9 cellular contexts compared by ENCODE assay signal in the genomic region with DNA sequence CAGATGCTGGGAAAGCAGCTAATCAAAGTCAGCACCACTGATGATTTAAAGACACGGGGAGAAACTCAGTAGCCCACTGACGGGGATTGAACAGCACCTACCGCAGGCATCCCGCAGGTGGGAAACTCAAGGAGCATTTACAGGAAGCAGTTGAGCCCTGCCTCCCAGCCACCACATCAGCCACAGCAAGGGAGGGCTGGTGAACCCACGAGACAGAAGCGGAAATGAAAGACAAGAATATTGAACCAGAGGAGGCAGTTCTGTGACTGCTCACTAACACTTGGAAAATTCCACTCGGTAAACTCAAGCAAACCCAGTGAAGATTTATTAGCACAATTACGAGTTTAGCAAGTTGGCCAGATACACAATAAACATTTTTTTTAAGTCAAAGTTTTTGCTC. TPM values are rescaled to one million over a fixed set of nuclear protein-coding genes. Genes with fewer than 3 reads are reported as not detected.
DNase-seq lines count a peak whose midpoint lies in the region; ATAC-seq, FAIRE-seq and TF ChIP-seq lines count a peak whose summit lies in the region.
"Had no signal": no experiment of that assay in that cellular context is flagged by ENCODE, and none has a peak within 500 bp of the region (broad histone marks: within the 10 kb centered on the region; RNA-seq: fewer than 3 reads in every experiment).

No MANE protein-coding gene starts in this region.

- no peaks in the 10 kb centered on the region for H3K4me1 ChIP-seq in right lobe of liver
- H3K4me1 ChIP-seq in HepG2 (ENCODE audit: insufficient read depth, low read length), result no peaks in the 10 kb centered on the region
- peaks cover 0 to 5% (median 0%) of the 10 kb centered on the region in 4 donors for H3K4me1 ChIP-seq in upper lobe of left lung

- H3K4me3 Mint-ChIP-seq in naive thymus-derived CD8-positive, alpha-beta T cell, result peak overlapping the region; percentile 7 to 70 (median 52)

- TF ChIP-seq RAD21 in HepG2 (CRISPR knock-in tag; IDR thresholded peaks at IDR 0.05), result no peak

- DNase-seq in right lobe of liver (peak in 1 of 3 donors; percentile 21), HepG2 (ENCODE audit: low spot score) (no peak), activated T-cell treated with anti-CD3 and anti-CD28 coated beads for 4 hours (peak; percentile 41), urothelium cell line (ENCODE audit: low spot score) (peak; percentile 29), NCI-H82 (lab: John Stamatoyannopoulos, UW) (no peak), upper lobe of left lung (no peak)
- DNase-seq in naive thymus-derived CD8-positive, alpha-beta T cell, result peak in 9 of 10 donors; percentile 38 to 69 (median 53)

- TF ChIP-seq CTCF in right lobe of liver (IDR thresholded peaks at IDR 0.05), result no peak
- no peak for TF ChIP-seq CTCF in HepG2 (CRISPR knock-in tag; IDR thresholded peaks at IDR 0.05)
- no peak for TF ChIP-seq CTCF in upper lobe of left lung (IDR thresholded peaks at IDR 0.05)

- FAIRE-seq in HepG2 (lab: Jason Lieb, UNC), result no peak
- no peak for FAIRE-seq in urothelium cell line (lab: Jason Lieb, UNC)

- H3K27ac ChIP-seq in right lobe of liver (no peak overlapping the region), HepG2 (ENCODE audit: extremely low read length, insufficient read depth, low read length) (no peak overlapping the region), upper lobe of left lung (no peak overlapping the region)

- CTCF ChIA-PET in HepG2 (lab: Yijun Ruan, JAX; ENCODE audit: low intra/inter-chr PET ratio, low total read pairs), result no interaction called here

- in situ Hi-C loops in HepG2 (cut with HindIII; ENCODE audit: extremely low pct_ligation_motif_present, low pct_unique_long_range_greater_than_20kb), result no loop called here

- BruUV-seq in HepG2 (replicated peaks; lab: Mats Ljungman, UMichigan), result no TSS peak

- H3K36me3 Mint-ChIP-seq in naive thymus-derived CD8-positive, alpha-beta T cell, result no peaks in the 10 kb centered on the region

- no peaks in the 10 kb centered on the region for H3K79me2 ChIP-seq in HepG2 (ENCODE audit: insufficient read depth, low read length)

- WGBS in right lobe of liver (ENCODE audit: insufficient coverage, low coverage, low lambda C conversion rate, missing lambda C conversion rate), result 23% methylated on average over 8 of the region's 8 CpGs
- 5% methylated on average over 8 of the region's 8 CpGs for WGBS in HepG2 (ENCODE audit: low lambda C conversion rate)
- 16 to 19% methylated on average over 8 of the region's 8 CpGs for WGBS in upper lobe of left lung, 2 donors

- peak overlapping the region in 4 of 10 donors; percentile 1 to 86 (median 54) for H3K27ac Mint-ChIP-seq in naive thymus-derived CD8-positive, alpha-beta T cell

- H3K9ac ChIP-seq in HepG2 (ENCODE audit: insufficient read depth, low read depth, low read length), result no peak overlapping the region

- H3K9me3 Mint-ChIP-seq in naive thymus-derived CD8-positive, alpha-beta T cell, result peaks cover 0 to 6% (median 0%) of the 10 kb centered on the region in 9 donors

- H3K36me3 ChIP-seq in right lobe of liver (no peaks in the 10 kb centered on the region), HepG2 (replicated peaks in 1 of 2; ENCODE audit: control insufficient read depth in 1 of 2, insufficient read depth in 2 of 2, low read length in 2 of 2) (no peaks in the 10 kb centered on the region), upper lobe of left lung (no peaks in the 10 kb centered on the region)

- H2AFZ ChIP-seq in HepG2 (ENCODE audit: low read length), result no peak overlapping the region

- peaks cover 15 to 43% (median 38%) of the 10 kb centered on the region in 4 donors for H3K4me1 Mint-ChIP-seq in naive thymus-derived CD8-positive, alpha-beta T cell

- intact Hi-C loops in right lobe of liver (cut with DNase I) (no loop called here), HepG2 (cut with micrococcal nuclease; ENCODE audit: unreplicated experiment) (no loop called here)

- H4K20me1 ChIP-seq in HepG2 (ENCODE audit: insufficient read depth, low read length), result no peaks in the 10 kb centered on the region

- TF ChIP-seq EP300 in HepG2 (IDR thresholded peaks at IDR 0.05; ENCODE audit: low read depth in 2 of 2, low read length in 2 of 2), result no peak
- TF ChIP-seq EP300 in HepG2 (CRISPR knock-in tag; IDR thresholded peaks at IDR 0.05; ENCODE audit: borderline replicate concordance), result no peak
- TF ChIP-seq EP300 in upper lobe of left lung (IDR thresholded peaks at IDR 0.05), result no peak

- H3K4me2 ChIP-seq in HepG2 (ENCODE audit: low read depth, low read length), result no peak overlapping the region

- no peak for TF ChIP-seq POLR2A in right lobe of liver (IDR thresholded peaks at IDR 0.05)
- no peak for TF ChIP-seq POLR2A in HepG2 (IDR thresholded peaks at IDR 0.05; ENCODE audit: insufficient read depth in 1 of 2, low read depth in 2 of 2, low read length in 2 of 2)
- no peak for TF ChIP-seq POLR2A in upper lobe of left lung (IDR thresholded peaks at IDR 0.05)

- ATAC-seq in right lobe of liver (peak in 3 of 4 donors; percentile 17 to 47 (median 36)), HepG2 (no peak), upper lobe of left lung (ENCODE audit: low FRiP score in 2 of 2) (no peak), HG02642 (IDR thresholded peaks at IDR 0.05; ENCODE audit: poor library complexity, unreplicated experiment) (no peak)
- peak; percentile 98 to 99 for ATAC-seq in naive thymus-derived CD8-positive, alpha-beta T cell

- H3K27me3 ChIP-seq in right lobe of liver (no peaks in the 10 kb centered on the region), HepG2 (ENCODE audit: control insufficient read depth in 1 of 2, insufficient read depth in 2 of 2, low read length in 2 of 2) (peaks cover 7 to 62% of the 10 kb centered on the region in 2 experiments), upper lobe of left lung (peaks cover 0 to 12% (median 0%) of the 10 kb centered on the region in 4 donors)

- H3K4me3 ChIP-seq in right lobe of liver (no peak overlapping the region), HepG2 (replicated peaks in 1 of 3; ENCODE audit: insufficient read depth in 1 of 3, low read depth in 2 of 3, low read length in 3 of 3) (no peak overlapping the region), upper lobe of left lung (no peak overlapping the region)

- peaks cover 0 to 9% (median 0%) of the 10 kb centered on the region in 5 donors for H3K27me3 Mint-ChIP-seq in naive thymus-derived CD8-positive, alpha-beta T cell

- H3K9me3 ChIP-seq in right lobe of liver (no peaks in the 10 kb centered on the region), HepG2 (ENCODE audit: low read length) (no peaks in the 10 kb centered on the region), upper lobe of left lung (no peaks in the 10 kb centered on the region)

- POLR2A ChIA-PET in HepG2 (lab: Yijun Ruan, JAX), result no interaction called here
- POLR2A ChIA-PET in naive thymus-derived CD8-positive, alpha-beta T cell (lab: Charles Lee), result no interaction called here

RNA-seq across cellular contexts. Expression of a gene that starts 10.6 kb away (rescaled TPM):
- total RNA-seq in right lobe of liver (1 to 10 TPM; 1.6 to 5.8 (median 3.0) TPM), HepG2 (2016; rRNA removed; fragmentation: Illumina TruSeq; extraction: Trizol) (not detected in 2 replicates), upper lobe of left lung (not detected)
- total RNA-seq in HepG2 (2016; cell fraction: cytosol; rRNA removed; fragmentation: Illumina TruSeq; extraction: Trizol; ENCODE audit: low read depth), result not detected in 2 replicates
- not detected in 2 replicates for total RNA-seq in HepG2 (2016; cell fraction: insoluble cytoplasmic fraction; rRNA removed; fragmentation: Illumina TruSeq; extraction: Trizol)
- not detected in 2 replicates for total RNA-seq in HepG2 (2016; cell fraction: membrane; rRNA removed; fragmentation: Illumina TruSeq; extraction: Trizol)
- not detected in 2 replicates for total RNA-seq in HepG2 (2016; cell fraction: nucleus; rRNA removed; fragmentation: Illumina TruSeq; extraction: Trizol)
- polyA plus RNA-seq in HepG2 (2011; rRNA removed), result not detected in 2 replicates
- polyA plus RNA-seq in HepG2 (2011; cell fraction: cytosol; rRNA removed), result not detected in 2 replicates
- not detected in 2 replicates for polyA plus RNA-seq in HepG2 (2011; cell fraction: nucleus; rRNA removed)
- polyA plus RNA-seq in HepG2 (2012), result not detected in 2 replicates
- polyA plus RNA-seq in HepG2 (2016; cell fraction: cytosol; fragmentation: Illumina TruSeq; extraction: Trizol; ENCODE audit: low read depth), result not detected in 2 replicates
- polyA plus RNA-seq in HepG2 (2016; cell fraction: insoluble cytoplasmic fraction; fragmentation: Illumina TruSeq; extraction: Trizol; ENCODE audit: low read depth), result not detected in 2 replicates
- not detected in 2 replicates for polyA plus RNA-seq in HepG2 (2016; cell fraction: membrane; fragmentation: Illumina TruSeq; extraction: Trizol; ENCODE audit: low read depth)
- polyA plus RNA-seq in HepG2 (2016; cell fraction: nucleus; fragmentation: Illumina TruSeq; extraction: Trizol; ENCODE audit: insufficient read depth, low read depth), result not detected in 2 replicates
- polyA minus RNA-seq in HepG2 (2011; rRNA and poly(A)+ RNA removed; ENCODE audit: low replicate concordance), result not detected in 2 replicates
- not detected in 2 replicates for polyA minus RNA-seq in HepG2 (2011; cell fraction: cytosol; rRNA and poly(A)+ RNA removed)
- not detected in 2 replicates for polyA minus RNA-seq in HepG2 (2011; cell fraction: nucleus; rRNA and poly(A)+ RNA removed)
- not detected for total RNA-seq in naive thymus-derived CD8-positive, alpha-beta T cell
- not detected for polyA plus RNA-seq in naive thymus-derived CD8-positive, alpha-beta T cell
- total RNA-seq: subcutaneous adipose tissue had no signal

RNA-seq across cellular contexts. Expression of a gene that starts 16.4 kb away (rescaled TPM):
- total RNA-seq in right lobe of liver (10 to 100 TPM in 1 of 6 experiments, 1 to 10 TPM in 5; 1.2 to 12.9 (median 5.7) TPM), HepG2 (2016; rRNA removed; fragmentation: Illumina TruSeq; extraction: Trizol) (not detected in 2 replicates), upper lobe of left lung (under 1 TPM in 1 of 6 donors, not detected in 5; 0.27 TPM)
- total RNA-seq in HepG2 (2016; cell fraction: cytosol; rRNA removed; fragmentation: Illumina TruSeq; extraction: Trizol; ENCODE audit: low read depth), result not detected in 2 replicates
- total RNA-seq in HepG2 (2016; cell fraction: insoluble cytoplasmic fraction; rRNA removed; fragmentation: Illumina TruSeq; extraction: Trizol), result not detected in 2 replicates
- total RNA-seq in HepG2 (2016; cell fraction: membrane; rRNA removed; fragmentation: Illumina TruSeq; extraction: Trizol), result not detected in 2 replicates
- not detected in 2 replicates for total RNA-seq in HepG2 (2016; cell fraction: nucleus; rRNA removed; fragmentation: Illumina TruSeq; extraction: Trizol)
- polyA plus RNA-seq in HepG2 (2011; rRNA removed), result not detected in 2 replicates
- polyA plus RNA-seq in HepG2 (2011; cell fraction: cytosol; rRNA removed), result not detected in 2 replicates
- polyA plus RNA-seq in HepG2 (2011; cell fraction: nucleus; rRNA removed), result not detected in 2 replicates
- polyA plus RNA-seq in HepG2 (2012), result 1.5 and 1.6 TPM in 2 replicates
- not detected in 2 replicates for polyA plus RNA-seq in HepG2 (2016; cell fraction: cytosol; fragmentation: Illumina TruSeq; extraction: Trizol; ENCODE audit: low read depth)
- not detected in 2 replicates for polyA plus RNA-seq in HepG2 (2016; cell fraction: insoluble cytoplasmic fraction; fragmentation: Illumina TruSeq; extraction: Trizol; ENCODE audit: low read depth)
- polyA plus RNA-seq in HepG2 (2016; cell fraction: membrane; fragmentation: Illumina TruSeq; extraction: Trizol; ENCODE audit: low read depth), result not detected in 2 replicates
- not detected in 2 replicates for polyA plus RNA-seq in HepG2 (2016; cell fraction: nucleus; fragmentation: Illumina TruSeq; extraction: Trizol; ENCODE audit: insufficient read depth, low read depth)
- not detected in 2 replicates for polyA minus RNA-seq in HepG2 (2011; rRNA and poly(A)+ RNA removed; ENCODE audit: low replicate concordance)
- not detected in 2 replicates for polyA minus RNA-seq in HepG2 (2011; cell fraction: cytosol; rRNA and poly(A)+ RNA removed)
- polyA minus RNA-seq in HepG2 (2011; cell fraction: nucleus; rRNA and poly(A)+ RNA removed), result not detected in 2 replicates
- total RNA-seq in naive thymus-derived CD8-positive, alpha-beta T cell, result not detected
- not detected for polyA plus RNA-seq in naive thymus-derived CD8-positive, alpha-beta T cell
- total RNA-seq: subcutaneous adipose tissue had no signal

Comparison
In these comparisons a context has a peak if more than half of its experiments do, and no peak if none do; other contexts are left out.
1. ATAC-seq: peak in right lobe of liver (3 of 4) and naive thymus-derived CD8-positive, alpha-beta T cell (2 of 2); none in HepG2 (single experiment), upper lobe of left lung (0 of 2) and HG02642 (single experiment).
2. DNase-seq: peak in activated T-cell treated with anti-CD3 and anti-CD28 coated beads for 4 hours (single experiment), naive thymus-derived CD8-positive, alpha-beta T cell (9 of 10) and urothelium cell line (single experiment); none in HepG2 (single experiment), NCI-H82 (single experiment) and upper lobe of left lung (0 of 2).